Comparison of ENCODE assay signal across 29 cellular contexts in the genomic region with DNA sequence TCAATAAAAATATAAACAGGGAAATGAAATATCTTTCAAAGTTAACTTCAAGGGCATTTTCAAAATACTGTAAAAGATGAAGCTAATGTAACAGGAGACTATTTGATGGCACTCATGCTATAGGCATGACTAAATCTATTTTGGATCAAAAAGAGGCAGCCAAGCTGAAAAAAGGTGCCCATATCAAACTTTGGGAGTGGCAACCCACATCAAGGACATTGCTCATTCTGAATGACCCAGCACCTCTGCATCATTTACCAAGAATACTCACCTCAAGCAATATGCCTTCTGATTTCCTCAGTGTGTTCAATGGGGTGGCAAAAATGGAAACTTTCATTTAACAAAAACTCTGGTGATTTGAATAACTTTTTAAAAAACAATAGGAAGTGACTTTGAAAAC.
"Had no signal": no experiment of that assay in that cellular context is flagged by ENCODE, and none has a peak within 500 bp of the region (broad histone marks: within the 10 kb centered on the region; RNA-seq: fewer than 3 reads in every experiment).

No MANE protein-coding gene starts in this region.

- H3K9me3 ChIP-seq: neutrophil, ovary, psoas muscle, right lobe of liver, sigmoid colon, stomach, thoracic aorta, thyroid gland, tibial nerve, upper lobe of left lung, vagina had no signal

- H3K9me3 Mint-ChIP-seq: stimulated activated naive B cell treated with anti-CD40 and anti-IgM and Interleukin-4, amounts not matched to agents 10 μg/mL and 1 μg/mL and 100 μg/mL, for 72 hours had no signal

- H3K27me3 Mint-ChIP-seq: progenitor cell of endocrine pancreas; stimulated activated naive B cell treated with anti-CD40 and anti-IgM and Interleukin-4, amounts not matched to agents 10 μg/mL and 1 μg/mL and 100 μg/mL, for 72 hours; stimulated activated naive CD8-positive, alpha-beta T cell treated with anti-CD3 and anti-CD28 coated beads, Interleukin-15, Interleukin-2, amounts not matched to agents 100 ng/mL and 50 ng/mL, for 24 hours had no signal

- H3K9ac ChIP-seq: neural progenitor cell, parathyroid adenoma had no signal

- H3K27me3 ChIP-seq: neural progenitor cell, neutrophil, ovary, right lobe of liver, sigmoid colon, stomach, thyroid gland, tibial nerve, upper lobe of left lung, vagina had no signal

- H2AFZ ChIP-seq: neural progenitor cell, parathyroid adenoma had no signal

- H3K79me2 ChIP-seq: parathyroid adenoma had no signal

- H3K4me1 Mint-ChIP-seq: natural killer cell; nephron; stimulated activated effector memory CD8-positive, alpha-beta T cell treated with anti-CD3 and anti-CD28 coated beads, Interleukin-12 subunit alpha, Interleukin-12 subunit beta, amount 100 ng/mL, for 72 hours; stimulated activated naive B cell treated with anti-CD40 and anti-IgM and Interleukin-4, amounts not matched to agents 10 μg/mL and 1 μg/mL and 100 μg/mL, for 72 hours had no signal

- H3K4me3 ChIP-seq: neural progenitor cell, ovary, psoas muscle, right lobe of liver, sigmoid colon, stomach, thoracic aorta, thyroid gland, tibial nerve, upper lobe of left lung, vagina had no signal

- H3K4me3 Mint-ChIP-seq: natural killer cell; nephron; neural progenitor cell; stimulated activated effector memory CD8-positive, alpha-beta T cell treated with anti-CD3 and anti-CD28 coated beads, Interleukin-12 subunit alpha, Interleukin-12 subunit beta, amount 100 ng/mL, for 72 hours; stimulated activated naive B cell treated with anti-CD40 and anti-IgM and Interleukin-4, amounts not matched to agents 10 μg/mL and 1 μg/mL and 100 μg/mL, for 72 hours; stimulated activated naive CD8-positive, alpha-beta T cell treated with anti-CD3 and anti-CD28 coated beads, Interleukin-15, Interleukin-2, amounts not matched to agents 100 ng/mL and 50 ng/mL, for 24 hours had no signal

- H3K27ac Mint-ChIP-seq: natural killer cell; nephron; neural progenitor cell; progenitor cell of endocrine pancreas; stimulated activated effector memory CD8-positive, alpha-beta T cell treated with anti-CD3 and anti-CD28 coated beads, Interleukin-12 subunit alpha, Interleukin-12 subunit beta, amount 100 ng/mL, for 72 hours; stimulated activated naive B cell treated with anti-CD40 and anti-IgM and Interleukin-4, amounts not matched to agents 10 μg/mL and 1 μg/mL and 100 μg/mL, for 72 hours; stimulated activated naive CD8-positive, alpha-beta T cell treated with anti-CD3 and anti-CD28 coated beads, Interleukin-15, Interleukin-2, amounts not matched to agents 100 ng/mL and 50 ng/mL, for 24 hours had no signal

- DNase-seq: natural killer cell; nucleus accumbens; ovary; posterior cingulate gyrus; psoas muscle; right cardiac atrium; right lobe of liver; sigmoid colon; small intestine; stimulated activated CD4-positive, alpha-beta T cell treated with anti-CD3 and anti-CD28 coated beads, Interleukin-15, amount 100 ng/mL, for 24 hours; stimulated activated CD4-positive, alpha-beta T cell treated with anti-CD3 and anti-CD28 coated beads, Interleukin-2, amount 100 ng/mL, for 24 hours; stimulated activated CD4-positive, alpha-beta T cell treated with anti-CD3 and anti-CD28 coated beads, Interleukin-2, amount 100 ng/mL, for 48 hours; stimulated activated CD4-positive, alpha-beta T cell treated with anti-CD3 and anti-CD28 coated beads, Interleukin-4, amount 100 ng/mL, for 24 hours; stimulated activated naive B cell treated with anti-CD40 and anti-IgM and Interleukin-4, amounts not matched to agents 10 μg/mL and 1 μg/mL and 100 μg/mL, for 72 hours; stimulated activated naive CD4-positive, alpha-beta T cell treated with Interleukin-2 at 50 U/mL for 16 hours; stomach; thyroid gland; trophoblast cell; upper lobe of left lung had no signal

- H3K27ac ChIP-seq: neural progenitor cell, neutrophil, ovary, parathyroid adenoma, psoas muscle, right lobe of liver, sigmoid colon, stomach, thoracic aorta, thyroid gland, tibial nerve, upper lobe of left lung, vagina had no signal

- H3K36me3 Mint-ChIP-seq: stimulated activated effector memory CD8-positive, alpha-beta T cell treated with anti-CD3 and anti-CD28 coated beads, Interleukin-12 subunit alpha, Interleukin-12 subunit beta, amount 100 ng/mL, for 72 hours; stimulated activated naive B cell treated with anti-CD40 and anti-IgM and Interleukin-4, amounts not matched to agents 10 μg/mL and 1 μg/mL and 100 μg/mL, for 72 hours had no signal

- H3K4me2 ChIP-seq: neural progenitor cell had no signal

- H3K4me1 ChIP-seq: parathyroid adenoma, psoas muscle, right lobe of liver, stomach, thyroid gland, tibial nerve, upper lobe of left lung, vagina had no signal

- H3K36me3 ChIP-seq: neural progenitor cell, neutrophil, ovary, right lobe of liver, sigmoid colon, stomach, thoracic aorta, thyroid gland, tibial nerve, upper lobe of left lung, vagina had no signal
